1 cellular context compared by ENCODE assay signal in genomic region chr21:36542312-36543101, GRCh38.
A peak's percentile ranks its signal among the peaks of the same experiment; 100 is the strongest.
TF ChIP-seq lines count a peak whose summit lies in the region.

No MANE protein-coding gene starts in this region.

TF ChIP-seq in GM12878, 131 proteins besides CTCF, POLR2A, EP300 and RAD21 (continued from another document):
- TF ChIP-seq, protein P1, sequence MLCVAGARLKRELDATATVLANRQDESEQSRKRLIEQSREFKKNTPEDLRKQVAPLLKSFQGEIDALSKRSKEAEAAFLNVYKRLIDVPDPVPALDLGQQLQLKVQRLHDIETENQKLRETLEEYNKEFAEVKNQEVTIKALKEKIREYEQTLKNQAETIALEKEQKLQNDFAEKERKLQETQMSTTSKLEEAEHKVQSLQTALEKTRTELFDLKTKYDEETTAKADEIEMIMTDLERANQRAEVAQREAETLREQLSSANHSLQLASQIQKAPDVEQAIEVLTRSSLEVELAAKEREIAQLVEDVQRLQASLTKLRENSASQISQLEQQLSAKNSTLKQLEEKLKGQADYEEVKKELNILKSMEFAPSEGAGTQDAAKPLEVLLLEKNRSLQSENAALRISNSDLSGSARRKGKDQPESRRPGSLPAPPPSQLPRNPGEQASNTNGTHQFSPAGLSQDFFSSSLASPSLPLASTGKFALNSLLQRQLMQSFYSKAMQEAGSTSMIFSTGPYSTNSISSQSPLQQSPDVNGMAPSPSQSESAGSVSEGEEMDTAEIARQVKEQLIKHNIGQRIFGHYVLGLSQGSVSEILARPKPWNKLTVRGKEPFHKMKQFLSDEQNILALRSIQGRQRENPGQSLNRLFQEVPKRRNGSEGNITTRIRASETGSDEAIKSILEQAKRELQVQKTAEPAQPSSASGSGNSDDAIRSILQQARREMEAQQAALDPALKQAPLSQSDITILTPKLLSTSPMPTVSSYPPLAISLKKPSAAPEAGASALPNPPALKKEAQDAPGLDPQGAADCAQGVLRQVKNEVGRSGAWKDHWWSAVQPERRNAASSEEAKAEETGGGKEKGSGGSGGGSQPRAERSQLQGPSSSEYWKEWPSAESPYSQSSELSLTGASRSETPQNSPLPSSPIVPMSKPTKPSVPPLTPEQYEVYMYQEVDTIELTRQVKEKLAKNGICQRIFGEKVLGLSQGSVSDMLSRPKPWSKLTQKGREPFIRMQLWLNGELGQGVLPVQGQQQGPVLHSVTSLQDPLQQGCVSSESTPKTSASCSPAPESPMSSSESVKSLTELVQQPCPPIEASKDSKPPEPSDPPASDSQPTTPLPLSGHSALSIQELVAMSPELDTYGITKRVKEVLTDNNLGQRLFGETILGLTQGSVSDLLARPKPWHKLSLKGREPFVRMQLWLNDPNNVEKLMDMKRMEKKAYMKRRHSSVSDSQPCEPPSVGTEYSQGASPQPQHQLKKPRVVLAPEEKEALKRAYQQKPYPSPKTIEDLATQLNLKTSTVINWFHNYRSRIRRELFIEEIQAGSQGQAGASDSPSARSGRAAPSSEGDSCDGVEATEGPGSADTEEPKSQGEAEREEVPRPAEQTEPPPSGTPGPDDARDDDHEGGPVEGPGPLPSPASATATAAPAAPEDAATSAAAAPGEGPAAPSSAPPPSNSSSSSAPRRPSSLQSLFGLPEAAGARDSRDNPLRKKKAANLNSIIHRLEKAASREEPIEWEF (IDR thresholded peaks at IDR 0.05; ENCODE audit: insufficient replicate concordance, low read depth, low read length): no peak
- peak; percentile 99 to 100 for TF ChIP-seq BHLHE40 (IDR thresholded peaks at IDR 0.05; ENCODE audit: borderline replicate concordance in 1 of 2, low read depth in 2 of 2, low read length in 1 of 2)
- 0 out of 2 replicates have a peak, but pooled peaks have one; percentile 5 for TF ChIP-seq BMI1 (IDR thresholded peaks at IDR 0.05; ENCODE audit: borderline replicate concordance)
- no peak; the same call in 1 of the 2 replicates for TF ChIP-seq BCLAF1 (IDR thresholded peaks at IDR 0.05)
- TF ChIP-seq ZNF207 (IDR thresholded peaks at IDR 0.05; ENCODE audit: borderline replicate concordance): no peak
- TF ChIP-seq TCF3 (IDR thresholded peaks at IDR 0.05; ENCODE audit: borderline replicate concordance, insufficient read depth, low read depth, low read length): peak; percentile 79; the same call in 1 of the 2 replicates
- peak; percentile 58; the same call in 1 of the 2 replicates for TF ChIP-seq ZBTB4 (CRISPR knock-in tag; IDR thresholded peaks at IDR 0.05)
- TF ChIP-seq POLR2AphosphoS5 (IDR thresholded peaks at IDR 0.05; ENCODE audit: low read length): peak; percentile 82
- TF ChIP-seq PAX5 (IDR thresholded peaks at IDR 0.05; ENCODE audit: borderline replicate concordance, low read depth, low read length): peak; percentile 31; the same call in 1 of the 2 replicates
- peak; percentile 35 for TF ChIP-seq CHD1 (IDR thresholded peaks at IDR 0.05; ENCODE audit: low read depth, low read length)
- 0 out of 2 replicates have a peak, but pooled peaks have one; percentile 21 for TF ChIP-seq RB1 (IDR thresholded peaks at IDR 0.05; ENCODE audit: borderline replicate concordance)
- no peak for TF ChIP-seq NFXL1 (IDR thresholded peaks at IDR 0.05; ENCODE audit: borderline replicate concordance)
- TF ChIP-seq DPF2 (IDR thresholded peaks at IDR 0.05): no peak
- TF ChIP-seq CEBPB (IDR thresholded peaks at IDR 0.05; ENCODE audit: borderline replicate concordance in 1 of 2, low read depth in 2 of 2, low read length in 2 of 2): no peak
- TF ChIP-seq NKRF (conservative IDR thresholded peaks at IDR 0.05): 0 out of 2 replicates have a peak, but pooled peaks have one; percentile 38
- peak; percentile 54 for TF ChIP-seq LARP7 (IDR thresholded peaks at IDR 0.05)
- peak; percentile 45 for TF ChIP-seq MYC (IDR thresholded peaks at IDR 0.05; ENCODE audit: insufficient read depth, insufficient read length, insufficient replicate concordance, low read length, severe bottlenecking)
- no peak for TF ChIP-seq CREB1 (IDR thresholded peaks at IDR 0.05; ENCODE audit: low read depth)
- TF ChIP-seq, protein P2, sequence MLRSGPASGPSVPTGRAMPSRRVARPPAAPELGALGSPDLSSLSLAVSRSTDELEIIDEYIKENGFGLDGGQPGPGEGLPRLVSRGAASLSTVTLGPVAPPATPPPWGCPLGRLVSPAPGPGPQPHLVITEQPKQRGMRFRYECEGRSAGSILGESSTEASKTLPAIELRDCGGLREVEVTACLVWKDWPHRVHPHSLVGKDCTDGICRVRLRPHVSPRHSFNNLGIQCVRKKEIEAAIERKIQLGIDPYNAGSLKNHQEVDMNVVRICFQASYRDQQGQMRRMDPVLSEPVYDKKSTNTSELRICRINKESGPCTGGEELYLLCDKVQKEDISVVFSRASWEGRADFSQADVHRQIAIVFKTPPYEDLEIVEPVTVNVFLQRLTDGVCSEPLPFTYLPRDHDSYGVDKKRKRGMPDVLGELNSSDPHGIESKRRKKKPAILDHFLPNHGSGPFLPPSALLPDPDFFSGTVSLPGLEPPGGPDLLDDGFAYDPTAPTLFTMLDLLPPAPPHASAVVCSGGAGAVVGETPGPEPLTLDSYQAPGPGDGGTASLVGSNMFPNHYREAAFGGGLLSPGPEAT (IDR thresholded peaks at IDR 0.05; ENCODE audit: low read depth): 0 out of 2 replicates have a peak, but pooled peaks have one; percentile 33
- TF ChIP-seq, protein P3, sequence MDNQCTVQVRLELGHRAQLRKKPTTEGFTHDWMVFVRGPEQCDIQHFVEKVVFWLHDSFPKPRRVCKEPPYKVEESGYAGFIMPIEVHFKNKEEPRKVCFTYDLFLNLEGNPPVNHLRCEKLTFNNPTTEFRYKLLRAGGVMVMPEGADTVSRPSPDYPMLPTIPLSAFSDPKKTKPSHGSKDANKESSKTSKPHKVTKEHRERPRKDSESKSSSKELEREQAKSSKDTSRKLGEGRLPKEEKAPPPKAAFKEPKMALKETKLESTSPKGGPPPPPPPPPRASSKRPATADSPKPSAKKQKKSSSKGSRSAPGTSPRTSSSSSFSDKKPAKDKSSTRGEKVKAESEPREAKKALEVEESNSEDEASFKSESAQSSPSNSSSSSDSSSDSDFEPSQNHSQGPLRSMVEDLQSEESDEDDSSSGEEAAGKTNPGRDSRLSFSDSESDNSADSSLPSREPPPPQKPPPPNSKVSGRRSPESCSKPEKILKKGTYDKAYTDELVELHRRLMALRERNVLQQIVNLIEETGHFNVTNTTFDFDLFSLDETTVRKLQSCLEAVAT (IDR thresholded peaks at IDR 0.05): no peak; the same call in 1 of the 2 replicates
